ENCODE assay signal across 1 cellular context in genomic region chr1:12040457-12041051, GRCh38.
TF ChIP-seq lines count a peak whose summit lies in the region.

No MANE protein-coding gene starts in this region.

TF ChIP-seq in K562, 482 proteins besides CTCF, POLR2A, EP300 and RAD21 (continues in another document):
- no peak for TF ChIP-seq RREB1 (CRISPR knock-in tag; IDR thresholded peaks at IDR 0.05)
- TF ChIP-seq ETV1 (tag; conservative IDR thresholded peaks at IDR 0.05; ENCODE audit: low read depth): no peak
- no peak for TF ChIP-seq U2AF1 (optimal IDR thresholded peaks at IDR 0.05; ENCODE audit: low read depth, low read length)
- no peak for TF ChIP-seq ZNF224 (CRISPR knock-in tag; IDR thresholded peaks at IDR 0.05)
- TF ChIP-seq ZBTB8A (IDR thresholded peaks at IDR 0.05; ENCODE audit: partially characterized antibody): no peak
- TF ChIP-seq MCM3 (IDR thresholded peaks at IDR 0.05): no peak
- TF ChIP-seq CC2D1A (IDR thresholded peaks at IDR 0.05): no peak
- TF ChIP-seq ZNF830 (CRISPR knock-in tag; IDR thresholded peaks at IDR 0.05): no peak
- TF ChIP-seq HMGN3 (IDR thresholded peaks at IDR 0.05; ENCODE audit: borderline replicate concordance, extremely low read depth, insufficient read length, low read depth, low read length): no peak
- no peak for TF ChIP-seq ZNF280A (IDR thresholded peaks at IDR 0.05; ENCODE audit: low read depth, partially characterized antibody)
- TF ChIP-seq DDX20 (tag; IDR thresholded peaks at IDR 0.05; ENCODE audit: low read depth): 0 out of 2 replicates have a peak, but pooled peaks have one; percentile 6
- no peak for TF ChIP-seq MEF2A (IDR thresholded peaks at IDR 0.05; ENCODE audit: control insufficient read depth, low read depth, low read length)
- peak; percentile 36; the same call in 1 of the 2 replicates for TF ChIP-seq POLR2AphosphoS5 (IDR thresholded peaks at IDR 0.05; ENCODE audit: control insufficient read depth, insufficient read depth, low read depth, low read length)
- no peak for TF ChIP-seq HDAC8 (tag; IDR thresholded peaks at IDR 0.05)
- TF ChIP-seq SETDB1 (IDR thresholded peaks at IDR 0.05; ENCODE audit: low read length): no peak
- 0 out of 2 replicates have a peak, but pooled peaks have one; percentile 24 for TF ChIP-seq CUX1 (CRISPR knock-in tag; IDR thresholded peaks at IDR 0.05)
- TF ChIP-seq TCF7 (IDR thresholded peaks at IDR 0.05; ENCODE audit: borderline replicate concordance): no peak
- TF ChIP-seq MED1 (CRISPR knock-in tag; IDR thresholded peaks at IDR 0.05; ENCODE audit: borderline replicate concordance): no peak
- TF ChIP-seq ATF7 (IDR thresholded peaks at IDR 0.05): peak; percentile 16; the same call in 1 of the 2 replicates
- no peak for TF ChIP-seq MYBL2 (IDR thresholded peaks at IDR 0.05; ENCODE audit: low read depth)
- TF ChIP-seq MYBL2 (CRISPR knock-in tag; IDR thresholded peaks at IDR 0.05; ENCODE audit: borderline replicate concordance): no peak
- TF ChIP-seq E2F6 (IDR thresholded peaks at IDR 0.05; ENCODE audit: borderline replicate concordance in 1 of 2, extremely low read depth in 1 of 2, insufficient read depth in 1 of 2, insufficient read length in 1 of 2, low read depth in 1 of 2, low read length in 1 of 2, poor library complexity in 1 of 2, severe bottlenecking in 1 of 2): no peak
- no peak for TF ChIP-seq SAFB2 (IDR thresholded peaks at IDR 0.05; ENCODE audit: borderline replicate concordance, low read depth, low read length, severe bottlenecking)
- no peak for TF ChIP-seq FOXJ3 (CRISPR knock-in tag; IDR thresholded peaks at IDR 0.05)
- TF ChIP-seq USF2 (CRISPR knock-in tag; IDR thresholded peaks at IDR 0.05): no peak
- no peak for TF ChIP-seq SMAD2 (IDR thresholded peaks at IDR 0.05; ENCODE audit: low read depth, low read length)
- TF ChIP-seq GTF2F1 (IDR thresholded peaks at IDR 0.05; ENCODE audit: low read depth, low read length): no peak
- TF ChIP-seq EZH2 (IDR thresholded peaks at IDR 0.05; ENCODE audit: borderline replicate concordance, low read depth, low read length): no peak
- no peak for TF ChIP-seq KAT2B (IDR thresholded peaks at IDR 0.05; ENCODE audit: low read depth, low read length)
- 0 out of 2 replicates have a peak, but pooled peaks have one; percentile 36 for TF ChIP-seq BHLHE40 (IDR thresholded peaks at IDR 0.05; ENCODE audit: low read length)
- TF ChIP-seq ZNF354B (CRISPR knock-in tag; IDR thresholded peaks at IDR 0.05): no peak
- TF ChIP-seq GMEB1 (CRISPR knock-in tag; IDR thresholded peaks at IDR 0.05): no peak
- no peak for TF ChIP-seq MYC (IDR thresholded peaks at IDR 0.05; ENCODE audit: low read depth, low read length)
- no peak for TF ChIP-seq MYC (CRISPR knock-in tag; IDR thresholded peaks at IDR 0.05; ENCODE audit: borderline replicate concordance, low read depth)
- no peak for TF ChIP-seq NFE2L1 (tag; IDR thresholded peaks at IDR 0.05; ENCODE audit: borderline replicate concordance, low read depth)
- TF ChIP-seq EGR1 (conservative IDR thresholded peaks at IDR 0.05): 0 out of 2 replicates have a peak, but pooled peaks have one; percentile 23
- no peak for TF ChIP-seq CBX8 (IDR thresholded peaks at IDR 0.05; ENCODE audit: borderline replicate concordance, extremely low read depth, low read depth, low read length, poor library complexity, severe bottlenecking)
- no peak for TF ChIP-seq NR2C1 (IDR thresholded peaks at IDR 0.05)
- TF ChIP-seq NR2C1 (tag; IDR thresholded peaks at IDR 0.05): 0 out of 2 replicates have a peak, but pooled peaks have one; percentile 40
- TF ChIP-seq PHTF2 (CRISPR knock-in tag; IDR thresholded peaks at IDR 0.05): no peak
- TF ChIP-seq LARP7 (IDR thresholded peaks at IDR 0.05): no peak
- TF ChIP-seq U2AF2 (optimal IDR thresholded peaks at IDR 0.05; ENCODE audit: low read depth, low read length): no peak
- TF ChIP-seq NR4A1 (CRISPR knock-in tag; IDR thresholded peaks at IDR 0.05): no peak
- TF ChIP-seq NR4A1 (tag; IDR thresholded peaks at IDR 0.05): no peak
- TF ChIP-seq CEBPZ (IDR thresholded peaks at IDR 0.05; ENCODE audit: borderline replicate concordance, low read depth, low read length): no peak
- TF ChIP-seq STAT5A (IDR thresholded peaks at IDR 0.05; ENCODE audit: borderline replicate concordance, low read length): 0 out of 2 replicates have a peak, but pooled peaks have one; percentile 19
